ENCODE assay signal across 15 cellular contexts in the genomic region with DNA sequence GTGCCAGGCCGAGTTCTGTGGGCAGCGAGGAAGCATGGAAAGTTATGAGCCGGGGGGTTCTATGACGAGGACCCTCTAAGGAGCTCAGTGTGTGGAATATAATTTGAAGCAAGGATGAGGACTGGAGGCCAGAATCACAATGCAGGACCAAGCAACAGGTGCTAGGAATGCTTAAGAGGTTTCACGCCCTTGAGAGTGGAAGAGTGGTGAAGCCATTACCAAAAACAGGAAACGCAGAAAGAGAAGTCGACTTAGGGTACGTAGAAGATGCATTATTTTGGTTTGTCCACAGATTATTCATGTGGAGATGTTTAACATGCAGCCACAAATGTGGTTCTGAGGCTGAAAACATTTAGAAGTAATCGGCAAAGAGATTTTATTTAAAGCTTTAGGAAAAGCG.
DNase-seq lines count a peak whose midpoint lies in the region; ATAC-seq, FAIRE-seq and TF ChIP-seq lines count a peak whose summit lies in the region.
"Had no signal": no experiment of that assay in that cellular context is flagged by ENCODE, and none has a peak within 500 bp of the region (broad histone marks: within the 10 kb centered on the region; RNA-seq: fewer than 3 reads in every experiment).

No MANE protein-coding gene starts in this region.

- no peaks in the 10 kb centered on the region for H3K9me3 Mint-ChIP-seq in CD14-positive monocyte
- H3K9me3 Mint-ChIP-seq: GM23338 had no signal

- ATAC-seq in T-helper 17 cell (no peak), HG03457 (IDR thresholded peaks at IDR 0.05; ENCODE audit: unreplicated experiment) (no peak), GM18858 (IDR thresholded peaks at IDR 0.05; ENCODE audit: unreplicated experiment) (no peak), GM18505 (IDR thresholded peaks at IDR 0.05; ENCODE audit: unreplicated experiment) (no peak)
- ATAC-seq: GM23338, psoas muscle had no signal

- TF ChIP-seq CTCF in CD14-positive monocyte (IDR thresholded peaks at IDR 0.05), result no peak

- H3K4me1 Mint-ChIP-seq in CD14-positive monocyte, result peaks cover 28% of the 10 kb centered on the region
- peaks cover 59% of the 10 kb centered on the region for H3K4me1 Mint-ChIP-seq in T-helper 17 cell

- H3K27me3 Mint-ChIP-seq in CD14-positive monocyte (ENCODE audit: low read depth in 3 of 3) (peaks cover 0 to 1% (median 0%) of the 10 kb centered on the region in 3 donors), T-helper 17 cell (no peaks in the 10 kb centered on the region)

- intact Hi-C loops in CD14-positive monocyte (cut with micrococcal nuclease), result no loop called here

- DNase-seq in CD14-positive monocyte (ENCODE audit: low spot score) (no peak), GM18507 (ENCODE audit: extremely low spot score, insufficient read length, low read depth) (no peak), T-helper 17 cell (no peak), germinal center (ENCODE audit: low spot score) (peak; percentile 47), HPDE6-E6E7 (ENCODE audit: extremely low spot score) (no peak)
- DNase-seq: activated CD4-positive, alpha-beta T cell treated with anti-CD3 and anti-CD28 coated beads, Interleukin-2, amount 50 U/mL, for 48 hours; DND-41; head of caudate nucleus; NCI-H2081; psoas muscle had no signal

- peak; percentile 72 for FAIRE-seq in GM18507 (lab: Jason Lieb, UNC)

- H3K4me3 Mint-ChIP-seq in CD14-positive monocyte (no peak overlapping the region), T-helper 17 cell (no peak overlapping the region)
- H3K4me3 Mint-ChIP-seq: GM23338 had no signal

- no peak for TF ChIP-seq POLR2A in GM18505 (IDR thresholded peaks at IDR 0.05; ENCODE audit: borderline replicate concordance, extremely low read depth, insufficient read depth, insufficient read length)

- H3K27ac Mint-ChIP-seq in CD14-positive monocyte (peak overlapping the region in 5 of 7 donors; percentile 8 to 77 (median 28)), T-helper 17 cell (peak overlapping the region; percentile 99)
- H3K27ac Mint-ChIP-seq: GM23338 had no signal

- H3K9me3 ChIP-seq in T-helper 17 cell (ENCODE audit: control insufficient read depth, low read length, poor library complexity, severe bottlenecking), result no peaks in the 10 kb centered on the region
- H3K9me3 ChIP-seq: psoas muscle, tibial nerve had no signal

- H3K36me3 Mint-ChIP-seq in CD14-positive monocyte (peaks cover 3 to 12% of the 10 kb centered on the region in 2 donors), T-helper 17 cell (ENCODE audit: low read depth) (peaks cover 2% of the 10 kb centered on the region)
